Comparison of ENCODE assay signal across 8 cellular contexts in the genomic region with DNA sequence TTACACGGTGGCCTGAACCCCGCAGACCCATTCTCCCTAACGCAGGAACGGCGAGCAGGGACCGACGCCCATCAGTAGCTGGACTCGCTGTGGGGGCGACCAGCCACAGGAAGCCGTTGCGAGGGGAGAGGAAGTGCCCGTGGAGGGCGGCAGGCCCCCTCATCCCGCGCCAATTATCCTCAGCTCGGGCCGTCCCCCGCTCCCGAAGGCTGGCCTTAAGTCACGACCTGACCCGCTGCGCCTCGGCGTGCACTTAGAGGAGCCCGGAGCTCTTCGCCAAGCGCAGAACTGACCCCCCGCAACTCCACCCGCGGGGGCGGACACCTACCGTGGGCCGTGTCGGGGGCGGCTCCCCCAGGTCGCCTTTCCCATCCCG. TPM values are rescaled to one million over a fixed set of nuclear protein-coding genes. Genes with fewer than 3 reads are reported as not detected.
DNase-seq lines count a peak whose midpoint lies in the region; FAIRE-seq and TF ChIP-seq lines count a peak whose summit lies in the region.

No MANE protein-coding gene starts in this region.

- H3K4me1 Mint-ChIP-seq in progenitor cell of endocrine pancreas (ENCODE audit: low read depth), result peaks cover 13% of the 10 kb centered on the region

- H3K9me3 ChIP-seq in HEK293 (ENCODE audit: control insufficient read depth, insufficient read depth, low read depth, low read length), result no peaks in the 10 kb centered on the region
- no peaks in the 10 kb centered on the region for H3K9me3 ChIP-seq in SJCRH30 (replicated peaks)

- no peak for FAIRE-seq in H54 (lab: Jason Lieb, UNC)

- no peaks in the 10 kb centered on the region for H3K9me3 Mint-ChIP-seq in progenitor cell of endocrine pancreas (ENCODE audit: low read depth)

- TF ChIP-seq CTCF in HEK293 (tag by site-specific recombination; IDR thresholded peaks at IDR 0.05) (no peak), fibroblast of the aortic adventitia (IDR thresholded peaks at IDR 0.05; ENCODE audit: insufficient read depth, low read length) (no peak), progenitor cell of endocrine pancreas (IDR thresholded peaks at IDR 0.05; ENCODE audit: unreplicated experiment) (no peak)

- peak; percentile 38 for DNase-seq in GM03348 (ENCODE audit: low spot score)
- peak; percentile 57 to 61 for DNase-seq in SJCRH30
- no peak for DNase-seq in fibroblast of the aortic adventitia (ENCODE audit: low read depth)
- DNase-seq in progenitor cell of endocrine pancreas (ENCODE audit: low spot score, unreplicated experiment), result no peak
- DNase-seq in kidney tubule cell (ENCODE audit: low spot score), result no peak
- no peak for DNase-seq in DMS153 treated with DMSO at 0.1 percent for 48 hours (lab: John Stamatoyannopoulos, UW; ENCODE audit: unreplicated experiment)
- DNase-seq in H54 (ENCODE audit: insufficient read length, low spot score), result no peak

- H3K4me1 ChIP-seq in HEK293 (ENCODE audit: control insufficient read depth, insufficient read depth, low read length), result peaks cover 4% of the 10 kb centered on the region
- peaks cover 28% of the 10 kb centered on the region for H3K4me1 ChIP-seq in SJCRH30

- no peaks in the 10 kb centered on the region for H3K27me3 ChIP-seq in SJCRH30

- peaks cover 6 to 49% of the 10 kb centered on the region in 2 experiments; a peak in 2 of 3 replicates for H3K36me3 ChIP-seq in HEK293 (ENCODE audit: control insufficient read depth in 2 of 2, insufficient read depth in 1 of 2, low read length in 2 of 2)
- H3K36me3 ChIP-seq in SJCRH30, result peaks cover 18% of the 10 kb centered on the region

- CTCF ChIA-PET in HEK293 (lab: Yijun Ruan, JAX), result interaction anchor here (0.6 to 2.2 kb wide), 7 partner anchors 8 to 263 kb away, joined by 3 to 9 read pairs (median 5); no protein-coding TSS in a partner anchor

- POLR2A ChIA-PET in HEK293 (lab: Yijun Ruan, JAX), result interaction anchor here (0.5 to 6.6 kb wide), 32 partner anchors 8 to 354 kb away, joined by 3 to 109 read pairs (median 4); a partner anchor contains a TSS

- H3K27ac ChIP-seq in HEK293 (ENCODE audit: extremely low read depth, low read depth, low read length) (peak overlapping the region; percentile 82), SJCRH30 (peak overlapping the region; percentile 51)

- H3K27ac Mint-ChIP-seq in progenitor cell of endocrine pancreas, result peak overlapping the region; percentile 88

- no peak for TF ChIP-seq POLR2A in H54 (IDR thresholded peaks at IDR 0.05; ENCODE audit: low read depth, low read length)

- H3K27me3 Mint-ChIP-seq in progenitor cell of endocrine pancreas, result no peaks in the 10 kb centered on the region

- peaks cover 8% of the 10 kb centered on the region for H3K36me3 Mint-ChIP-seq in progenitor cell of endocrine pancreas (ENCODE audit: insufficient read depth)

- peak overlapping the region; percentile 92 for H3K4me3 ChIP-seq in HEK293 (ENCODE audit: low read depth, low read length)
- H3K4me3 ChIP-seq in SJCRH30, result peak overlapping the region; percentile 84
- peak overlapping the region; percentile 91 for H3K4me3 ChIP-seq in fibroblast of the aortic adventitia (ENCODE audit: low read depth, low read length)

- H3K4me3 Mint-ChIP-seq in progenitor cell of endocrine pancreas (ENCODE audit: low read depth), result peak overlapping the region; percentile 89

TF ChIP-seq in HEK293, 187 proteins besides CTCF, POLR2A, EP300 and RAD21 (continues in another document):
- TF ChIP-seq ZNF837 (tag by site-specific recombination; IDR thresholded peaks at IDR 0.05) (0 out of 2 replicates have a peak, but pooled peaks have one; percentile 60), ZNF707 (tag by site-specific recombination; IDR thresholded peaks at IDR 0.05) (no peak), ZNF654 (tag by site-specific recombination; IDR thresholded peaks at IDR 0.05; ENCODE audit: low read depth) (no peak), SCRT2 (tag by site-specific recombination; IDR thresholded peaks at IDR 0.05) (no peak), ZNF747 (tag by site-specific recombination; IDR thresholded peaks at IDR 0.05) (no peak), SP7 (tag by site-specific recombination; IDR thresholded peaks at IDR 0.05) (no peak), ZNF146 (tag by site-specific recombination; IDR thresholded peaks at IDR 0.05) (peak; percentile 20; the same call in 1 of the 2 replicates), ZNF555 (tag by site-specific recombination; conservative IDR thresholded peaks at IDR 0.05) (no peak), ZNF561 (tag by site-specific recombination; IDR thresholded peaks at IDR 0.05; ENCODE audit: borderline replicate concordance) (no peak), GLIS2 (tag by site-specific recombination; IDR thresholded peaks at IDR 0.05) (peak; percentile 100), YY2 (tag by site-specific recombination; IDR thresholded peaks at IDR 0.05) (no peak), GFI1B (tag by site-specific recombination; IDR thresholded peaks at IDR 0.05) (no peak), ZNF510 (tag by site-specific recombination; IDR thresholded peaks at IDR 0.05; ENCODE audit: insufficient replicate concordance) (no peak), EGR2 (tag by site-specific recombination; IDR thresholded peaks at IDR 0.05; ENCODE audit: low read depth) (peak; percentile 91)
- TF ChIP-seq, protein P1, sequence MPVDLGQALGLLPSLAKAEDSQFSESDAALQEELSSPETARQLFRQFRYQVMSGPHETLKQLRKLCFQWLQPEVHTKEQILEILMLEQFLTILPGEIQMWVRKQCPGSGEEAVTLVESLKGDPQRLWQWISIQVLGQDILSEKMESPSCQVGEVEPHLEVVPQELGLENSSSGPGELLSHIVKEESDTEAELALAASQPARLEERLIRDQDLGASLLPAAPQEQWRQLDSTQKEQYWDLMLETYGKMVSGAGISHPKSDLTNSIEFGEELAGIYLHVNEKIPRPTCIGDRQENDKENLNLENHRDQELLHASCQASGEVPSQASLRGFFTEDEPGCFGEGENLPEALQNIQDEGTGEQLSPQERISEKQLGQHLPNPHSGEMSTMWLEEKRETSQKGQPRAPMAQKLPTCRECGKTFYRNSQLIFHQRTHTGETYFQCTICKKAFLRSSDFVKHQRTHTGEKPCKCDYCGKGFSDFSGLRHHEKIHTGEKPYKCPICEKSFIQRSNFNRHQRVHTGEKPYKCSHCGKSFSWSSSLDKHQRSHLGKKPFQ (tag by site-specific recombination; IDR thresholded peaks at IDR 0.05), result no peak
- TF ChIP-seq, protein P2, sequence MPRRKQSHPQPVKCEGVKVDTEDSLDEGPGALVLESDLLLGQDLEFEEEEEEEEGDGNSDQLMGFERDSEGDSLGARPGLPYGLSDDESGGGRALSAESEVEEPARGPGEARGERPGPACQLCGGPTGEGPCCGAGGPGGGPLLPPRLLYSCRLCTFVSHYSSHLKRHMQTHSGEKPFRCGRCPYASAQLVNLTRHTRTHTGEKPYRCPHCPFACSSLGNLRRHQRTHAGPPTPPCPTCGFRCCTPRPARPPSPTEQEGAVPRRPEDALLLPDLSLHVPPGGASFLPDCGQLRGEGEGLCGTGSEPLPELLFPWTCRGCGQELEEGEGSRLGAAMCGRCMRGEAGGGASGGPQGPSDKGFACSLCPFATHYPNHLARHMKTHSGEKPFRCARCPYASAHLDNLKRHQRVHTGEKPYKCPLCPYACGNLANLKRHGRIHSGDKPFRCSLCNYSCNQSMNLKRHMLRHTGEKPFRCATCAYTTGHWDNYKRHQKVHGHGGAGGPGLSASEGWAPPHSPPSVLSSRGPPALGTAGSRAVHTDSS (tag by site-specific recombination; IDR thresholded peaks at IDR 0.05), result no peak
- TF ChIP-seq, protein P3, sequence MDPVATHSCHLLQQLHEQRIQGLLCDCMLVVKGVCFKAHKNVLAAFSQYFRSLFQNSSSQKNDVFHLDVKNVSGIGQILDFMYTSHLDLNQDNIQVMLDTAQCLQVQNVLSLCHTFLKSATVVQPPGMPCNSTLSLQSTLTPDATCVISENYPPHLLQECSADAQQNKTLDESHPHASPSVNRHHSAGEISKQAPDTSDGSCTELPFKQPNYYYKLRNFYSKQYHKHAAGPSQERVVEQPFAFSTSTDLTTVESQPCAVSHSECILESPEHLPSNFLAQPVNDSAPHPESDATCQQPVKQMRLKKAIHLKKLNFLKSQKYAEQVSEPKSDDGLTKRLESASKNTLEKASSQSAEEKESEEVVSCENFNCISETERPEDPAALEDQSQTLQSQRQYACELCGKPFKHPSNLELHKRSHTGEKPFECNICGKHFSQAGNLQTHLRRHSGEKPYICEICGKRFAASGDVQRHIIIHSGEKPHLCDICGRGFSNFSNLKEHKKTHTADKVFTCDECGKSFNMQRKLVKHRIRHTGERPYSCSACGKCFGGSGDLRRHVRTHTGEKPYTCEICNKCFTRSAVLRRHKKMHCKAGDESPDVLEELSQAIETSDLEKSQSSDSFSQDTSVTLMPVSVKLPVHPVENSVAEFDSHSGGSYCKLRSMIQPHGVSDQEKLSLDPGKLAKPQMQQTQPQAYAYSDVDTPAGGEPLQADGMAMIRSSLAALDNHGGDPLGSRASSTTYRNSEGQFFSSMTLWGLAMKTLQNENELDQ (tag by site-specific recombination; IDR thresholded peaks at IDR 0.05; ENCODE audit: low read depth), result no peak

RNA-seq across cellular contexts. Expression of a gene that starts 0.4 kb away (rescaled TPM):
- total RNA-seq in SJCRH30 (2014; rRNA removed; shearing (Covaris generic)), result 83.7 and 89.9 TPM in 2 replicates
- total RNA-seq in fibroblast of the aortic adventitia (ENCODE audit: low replicate concordance), result 21.3 and 26.4 TPM in 2 replicates
- 42.1 TPM in 2 replicates for total RNA-seq in progenitor cell of endocrine pancreas

RNA-seq across cellular contexts. Expression of a gene that starts 0.6 kb away (rescaled TPM):
- total RNA-seq in SJCRH30 (2014; rRNA removed; shearing (Covaris generic)), result 88.6 and 103 TPM in 2 replicates
- total RNA-seq in fibroblast of the aortic adventitia (ENCODE audit: low replicate concordance), result 89.0 and 94.7 TPM in 2 replicates
- total RNA-seq in progenitor cell of endocrine pancreas, result 127 and 141 TPM in 2 replicates

RNA-seq across cellular contexts. Expression of a gene that starts 16.7 kb away (rescaled TPM):
- total RNA-seq in SJCRH30 (2014; rRNA removed; shearing (Covaris generic)), result 50.3 and 52.8 TPM in 2 replicates
- total RNA-seq in fibroblast of the aortic adventitia (ENCODE audit: low replicate concordance), result 7.0 and 12.0 TPM in 2 replicates
- 24.8 and 26.6 TPM in 2 replicates for total RNA-seq in progenitor cell of endocrine pancreas

RNA-seq across cellular contexts. Expression of a gene that starts 16.8 kb away (rescaled TPM):
- 26.7 and 28.4 TPM in 2 replicates for total RNA-seq in SJCRH30 (2014; rRNA removed; shearing (Covaris generic))
- 20.7 and 22.2 TPM in 2 replicates for total RNA-seq in fibroblast of the aortic adventitia (ENCODE audit: low replicate concordance)
- 18.6 and 23.6 TPM in 2 replicates for total RNA-seq in progenitor cell of endocrine pancreas

RNA-seq across cellular contexts. Expression of a gene that starts 20.0 kb away (rescaled TPM):
- total RNA-seq in SJCRH30 (2014; rRNA removed; shearing (Covaris generic)), result 93.7 and 128 TPM in 2 replicates
- 19.2 and 23.7 TPM in 2 replicates for total RNA-seq in fibroblast of the aortic adventitia (ENCODE audit: low replicate concordance)
- 63.6 and 63.9 TPM in 2 replicates for total RNA-seq in progenitor cell of endocrine pancreas

Comparison
In these comparisons a context has a peak if more than half of its experiments do, and no peak if none do; other contexts are left out.
1. DNase-seq: peak in GM03348 (single experiment) and SJCRH30 (2 of 2); none in fibroblast of the aortic adventitia (single experiment), progenitor cell of endocrine pancreas (single experiment), kidney tubule cell (single experiment), DMS153 treated with DMSO at 0.1 percent for 48 hours (single experiment) and H54 (single experiment).
2. Peak in every context shown above with its lines, with median percentiles within 50 percentile points of each other: H3K4me3 ChIP-seq.